In genomic region chr5:9320652-9321051, GRCh38 we compare ENCODE assay signal across 8 cellular contexts.
"Had no signal": no experiment of that assay in that cellular context is flagged by ENCODE, and none has a peak within 500 bp of the region (broad histone marks: within the 10 kb centered on the region; RNA-seq: fewer than 3 reads in every experiment).

No MANE protein-coding gene starts in this region.

- ATAC-seq: HCT116, K562 had no signal

- DNase-seq: GM23248, GOT3, H7, HFFc6, IMR-90 had no signal

- H3K4me3 ChIP-seq: GM23248, HAP-1, K562 had no signal
